8 cellular contexts compared by ENCODE assay signal in genomic region chr9:127199001-127199791, GRCh38.
A peak's percentile ranks its signal among the peaks of the same experiment; 100 is the strongest.
DNase-seq lines count a peak whose midpoint lies in the region; ATAC-seq and TF ChIP-seq lines count a peak whose summit lies in the region.

No MANE protein-coding gene starts in this region.

- TF ChIP-seq CTCF in Panc1 (IDR thresholded peaks at IDR 0.05) = peak; percentile 87
- peak; percentile 95 for TF ChIP-seq CTCF in neural crest cell (conservative IDR thresholded peaks at IDR 0.05)

- H3K4me3 Mint-ChIP-seq in activated T-cell treated with anti-CD3 and anti-CD28 coated beads, Interleukin-2, amount 50 U/mL, for 4 hours = no peak overlapping the region
- H3K4me3 Mint-ChIP-seq in neural crest cell = no peak overlapping the region

- H3K36me3 ChIP-seq in Panc1 (ENCODE audit: control insufficient read depth, insufficient read depth, low read length) = no peaks in the 10 kb centered on the region

- H3K4me3 ChIP-seq in Panc1 (ENCODE audit: low read depth in 2 of 2, low read length in 2 of 2) = no peak overlapping the region

- no peaks in the 10 kb centered on the region for H3K27me3 ChIP-seq in Panc1 (ENCODE audit: control insufficient read depth, insufficient read depth, low read length)

- ATAC-seq in Panc1 (peak; percentile 68), HG03025 (IDR thresholded peaks at IDR 0.05; ENCODE audit: low FRiP score, unreplicated experiment) (no peak)
- peak; percentile 74 to 81 for ATAC-seq in activated T-cell treated with anti-CD3 and anti-CD28 coated beads, Interleukin-2, amount 50 U/mL, for 4 hours

- H3K9me3 ChIP-seq in Panc1 (ENCODE audit: control insufficient read depth, insufficient read depth, low read depth, low read length) = no peaks in the 10 kb centered on the region

- H3K36me3 Mint-ChIP-seq in activated T-cell treated with anti-CD3 and anti-CD28 coated beads, Interleukin-2, amount 50 U/mL, for 4 hours (ENCODE audit: insufficient read depth) = no peaks in the 10 kb centered on the region
- H3K36me3 Mint-ChIP-seq in neural crest cell (ENCODE audit: low read depth) = no peaks in the 10 kb centered on the region

- POLR2A ChIA-PET in Panc1 (lab: Charles Lee) = no interaction called here

- in situ Hi-C loops in Panc1 (cut with HindIII; ENCODE audit: low pct_unique_long_range_greater_than_20kb, low sequenced_read_pairs) = no loop called here

- no peak overlapping the region for H3K27ac Mint-ChIP-seq in neural crest cell (ENCODE audit: unreplicated experiment)

- DNase-seq in DMS79 treated with DMSO at 0.1 percent for 48 hours (lab: John Stamatoyannopoulos, UW) = peak; percentile 38
- DNase-seq in HPDE6-E6E7 (ENCODE audit: extremely low spot score) = peak; percentile 61
- DNase-seq in Panc1 (ENCODE audit: low read depth, low spot score) = peak; percentile 58
- peak; percentile 78 for DNase-seq in activated T-cell treated with anti-CD3 and anti-CD28 coated beads, Interleukin-2, amount 50 U/mL, for 4 hours
- peak; percentile 89 for DNase-seq in fibroblast of peridontal ligament (ENCODE audit: extremely low read depth)
- DNase-seq in neural crest cell (ENCODE audit: low read depth, low spot score) = peak; percentile 86
- peak; percentile 56 for DNase-seq in stimulated activated naive CD4-positive, alpha-beta T cell treated with Interleukin-2 at 50 U/mL for 16 hours (lab: John Stamatoyannopoulos, UW)

- CTCF ChIA-PET in Panc1 (lab: Charles Lee) = interaction anchor here (0.7 to 1.3 kb wide), 3 partner anchors 150 to 258 kb away, joined by 6 read pairs; no protein-coding TSS in a partner anchor

- intact Hi-C loops in Panc1 (cut with micrococcal nuclease; ENCODE audit: unreplicated experiment) = loop anchor here (1.0 to 2.0 kb wide), 2 partner anchors 234 to 258 kb away; no protein-coding TSS in a partner anchor

- peaks cover 2% of the 10 kb centered on the region for H3K27me3 Mint-ChIP-seq in activated T-cell treated with anti-CD3 and anti-CD28 coated beads, Interleukin-2, amount 50 U/mL, for 4 hours (ENCODE audit: low read depth)
- no peaks in the 10 kb centered on the region for H3K27me3 Mint-ChIP-seq in neural crest cell (ENCODE audit: low read depth)

- BruUV-seq in Panc1 (replicated peaks; lab: Mats Ljungman, UMichigan) = no TSS peak

- 0 out of 2 replicates have a peak, but pooled peaks cover 2% of the 10 kb centered on the region for H3K4me1 ChIP-seq in Panc1 (ENCODE audit: control insufficient read depth, insufficient read depth, low read length)

- H3K4me1 Mint-ChIP-seq in activated T-cell treated with anti-CD3 and anti-CD28 coated beads, Interleukin-2, amount 50 U/mL, for 4 hours (ENCODE audit: low read depth) = peaks cover 12% of the 10 kb centered on the region
- no peaks in the 10 kb centered on the region for H3K4me1 Mint-ChIP-seq in neural crest cell

- no peaks in the 10 kb centered on the region for H3K9me3 Mint-ChIP-seq in activated T-cell treated with anti-CD3 and anti-CD28 coated beads, Interleukin-2, amount 50 U/mL, for 4 hours
- H3K9me3 Mint-ChIP-seq in neural crest cell = no peaks in the 10 kb centered on the region

- H3K27ac ChIP-seq in Panc1 (ENCODE audit: low read length) = no peak overlapping the region

Comparison
In these comparisons a context has a peak if more than half of its experiments do, and no peak if none do; other contexts are left out.
1. DNase-seq: peak in every context shown above with its lines; median percentile 89 in fibroblast of peridontal ligament; 86 in neural crest cell; 78 in activated T-cell treated with anti-CD3 and anti-CD28 coated beads, Interleukin-2, amount 50 U/mL, for 4 hours; 61 in HPDE6-E6E7; 58 in Panc1; 56 in stimulated activated naive CD4-positive, alpha-beta T cell treated with Interleukin-2 at 50 U/mL for 16 hours; 38 in DMS79 treated with DMSO at 0.1 percent for 48 hours.